ENCODE assay signal across 8 cellular contexts in genomic region chr3:71129611-71130515, GRCh38.
DNase-seq lines count a peak whose midpoint lies in the region; ATAC-seq and TF ChIP-seq lines count a peak whose summit lies in the region.

No MANE protein-coding gene starts in this region.

- peaks cover 56% of the 10 kb centered on the region for H3K4me1 Mint-ChIP-seq in activated naive CD8-positive, alpha-beta T cell treated with anti-CD3 and anti-CD28 coated beads, Interleukin-2, amount 10 ng/mL, durations not matched to agents 7 days and 5 days

- POLR2A ChIA-PET in activated naive CD8-positive, alpha-beta T cell treated with anti-CD3 and anti-CD28 coated beads, Interleukin-2, amount 10 ng/mL, durations not matched to agents 7 days and 5 days (lab: Charles Lee): interaction anchor here (0.7 to 3.9 kb wide), 21 partner anchors 11 to 455 kb away, joined by 3 to 45 read pairs (median 5); partner anchors contain the start of gene FOXP1

- DNase-seq in ELR (ENCODE audit: low read depth) (peak; percentile 50), LNCaP clone FGC (ENCODE audit: low read depth) (no peak), left ventricle myocardium superior (no peak), sciatic nerve (ENCODE audit: low spot score) (no peak), NCI-H2171 (lab: John Stamatoyannopoulos, UW) (no peak)
- DNase-seq in activated naive CD8-positive, alpha-beta T cell treated with anti-CD3 and anti-CD28 coated beads, Interleukin-2, amount 10 ng/mL, durations not matched to agents 7 days and 5 days: no peak

- peaks cover 10% of the 10 kb centered on the region for H3K36me3 Mint-ChIP-seq in activated naive CD8-positive, alpha-beta T cell treated with anti-CD3 and anti-CD28 coated beads, Interleukin-2, amount 10 ng/mL, durations not matched to agents 7 days and 5 days

- H3K9me3 Mint-ChIP-seq in activated naive CD8-positive, alpha-beta T cell treated with anti-CD3 and anti-CD28 coated beads, Interleukin-2, amount 10 ng/mL, durations not matched to agents 7 days and 5 days: no peaks in the 10 kb centered on the region

- no peak for TF ChIP-seq CTCF in LNCaP clone FGC (IDR thresholded peaks at IDR 0.05; ENCODE audit: control insufficient read depth, extremely low read depth, insufficient read depth)

- peak; percentile 13 for ATAC-seq in activated naive CD8-positive, alpha-beta T cell treated with anti-CD3 and anti-CD28 coated beads, Interleukin-2, amount 10 ng/mL, durations not matched to agents 7 days and 5 days (ENCODE audit: low read depth)
- ATAC-seq in left ventricle myocardium superior (peak; percentile 24), sciatic nerve (peak; percentile 45), GM21367 (IDR thresholded peaks at IDR 0.05; ENCODE audit: unreplicated experiment) (no peak), HG02870 (IDR thresholded peaks at IDR 0.05; ENCODE audit: unreplicated experiment) (no peak)

- peak overlapping the region; percentile 95 for H3K27ac Mint-ChIP-seq in activated naive CD8-positive, alpha-beta T cell treated with anti-CD3 and anti-CD28 coated beads, Interleukin-2, amount 10 ng/mL, durations not matched to agents 7 days and 5 days

- H3K4me3 Mint-ChIP-seq in activated naive CD8-positive, alpha-beta T cell treated with anti-CD3 and anti-CD28 coated beads, Interleukin-2, amount 10 ng/mL, durations not matched to agents 7 days and 5 days: peak overlapping the region; percentile 86

- H3K4me3 ChIP-seq in LNCaP clone FGC (ENCODE audit: low read depth, low read length): peak overlapping the region; percentile 48

- H3K27me3 Mint-ChIP-seq in activated naive CD8-positive, alpha-beta T cell treated with anti-CD3 and anti-CD28 coated beads, Interleukin-2, amount 10 ng/mL, durations not matched to agents 7 days and 5 days: no peaks in the 10 kb centered on the region

- intact Hi-C loops in left ventricle myocardium superior (cut with micrococcal nuclease): loop anchor here (10.0 kb wide), 1 partner anchor 455 kb away; the partner anchor contains the start of gene FOXP1
- intact Hi-C loops in sciatic nerve (cut with DNase I): no loop called here

Comparison
In these comparisons a context has a peak if more than half of its experiments do, and no peak if none do; other contexts are left out.
1. ATAC-seq: peak in activated naive CD8-positive, alpha-beta T cell treated with anti-CD3 and anti-CD28 coated beads, Interleukin-2, amount 10 ng/mL, durations not matched to agents 7 days and 5 days (single experiment), left ventricle myocardium superior (single experiment) and sciatic nerve (single experiment); none in GM21367 (single experiment) and HG02870 (single experiment).